Comparison of ENCODE assay signal across 33 cellular contexts in genomic region chr1:115137191-115137590, GRCh38.
"Had no signal": no experiment of that assay in that cellular context is flagged by ENCODE, and none has a peak within 500 bp of the region (broad histone marks: within the 10 kb centered on the region; RNA-seq: fewer than 3 reads in every experiment).

No MANE protein-coding gene starts in this region.

- H3K36me3 Mint-ChIP-seq: activated naive CD8-positive, alpha-beta T cell treated with anti-CD3 and anti-CD28 coated beads for 36 hours had no signal

- H3K4me1 ChIP-seq: Peyer's patch had no signal

- H3K36me3 ChIP-seq: brain microvascular endothelial cell, cardiac muscle cell, MG63, Peyer's patch, WERI-Rb-1 had no signal

- H3K4me1 Mint-ChIP-seq: activated T-helper 17 cell treated with anti-CD3 and anti-CD28 coated beads, Interleukin-2, amount 50 U/mL, for 72 hours had no signal

- H3K4me3 Mint-ChIP-seq: activated CD4-positive, alpha-beta T cell treated with anti-CD3 and anti-CD28 coated beads, Interleukin-2, amount 10 ng/mL, durations not matched to agents 24 days and 14 days; activated CD8-positive, alpha-beta T cell treated with anti-CD3 and anti-CD28 coated beads for 36 hours; activated naive CD8-positive, alpha-beta T cell treated with anti-CD3 and anti-CD28 coated beads for 36 hours; activated T-cell treated with anti-CD3 and anti-CD28 coated beads, Interleukin-2, amount 50 U/mL, for 72 hours; activated T-helper 17 cell treated with anti-CD3 and anti-CD28 coated beads, Interleukin-2, amount 50 U/mL, for 72 hours; central memory CD8-positive, alpha-beta T cell had no signal

- DNase-seq: activated CD4-positive, alpha-beta T cell treated with anti-CD3 and anti-CD28 coated beads, Interleukin-2, amount 10 ng/mL, durations not matched to agents 24 days and 14 days; activated CD4-positive, alpha-beta T cell treated with anti-CD3 and anti-CD28 coated beads, Interleukin-2, amount 50 U/mL, for 4 hours; activated CD4-positive, CD25-positive, alpha-beta regulatory T cell; activated CD8-positive, alpha-beta T cell treated with anti-CD3 and anti-CD28 coated beads for 36 hours; activated effector memory CD4-positive, alpha-beta T cell treated with anti-CD3 and anti-CD28 coated beads, Interleukin-2, amount 50 U/mL, for 16 hours; activated naive CD4-positive, alpha-beta T cell; activated naive CD4-positive, alpha-beta T cell treated with anti-CD3 and anti-CD28 coated beads, Interleukin-2, amount 50 U/mL, for 16 hours; activated naive CD8-positive, alpha-beta T cell treated with anti-CD3 and anti-CD28 coated beads for 36 hours; activated T-cell treated with anti-CD3 and anti-CD28 coated beads, Interleukin-2, amount 50 U/mL, for 1 hour; activated T-cell treated with anti-CD3 and anti-CD28 coated beads, Interleukin-2, amount 50 U/mL, for 72 hours; amniotic stem cell; brain microvascular endothelial cell; Kasumi-1; KG1; MG63; NCI-H1048; NCI-H1105 treated with DMSO at 0.1 percent for 48 hours; NCI-H1436; NCI-H1694; NCI-H1930; NCI-H2081 treated with DMSO at 0.1 percent for 48 hours; NCI-H226; NCI-H524 treated with DMSO at 0.1 percent for 48 hours; Peyer's patch; RPMI8226; SIG-M5; T1000; WERI-Rb-1 had no signal

- H3K9me3 Mint-ChIP-seq: activated CD4-positive, alpha-beta T cell treated with anti-CD3 and anti-CD28 coated beads, Interleukin-2, amount 10 ng/mL, durations not matched to agents 24 days and 14 days; activated CD8-positive, alpha-beta T cell treated with anti-CD3 and anti-CD28 coated beads for 36 hours; activated naive CD8-positive, alpha-beta T cell treated with anti-CD3 and anti-CD28 coated beads for 36 hours; activated T-cell treated with anti-CD3 and anti-CD28 coated beads, Interleukin-2, amount 50 U/mL, for 72 hours; activated T-helper 17 cell treated with anti-CD3 and anti-CD28 coated beads, Interleukin-2, amount 50 U/mL, for 72 hours; central memory CD8-positive, alpha-beta T cell had no signal

- H3K9me3 ChIP-seq: MG63, Peyer's patch had no signal

- ATAC-seq: activated CD8-positive, alpha-beta T cell treated with anti-CD3 and anti-CD28 coated beads for 36 hours; activated T-cell treated with anti-CD3 and anti-CD28 coated beads, Interleukin-2, amount 50 U/mL, for 72 hours; activated T-helper 17 cell treated with anti-CD3 and anti-CD28 coated beads, Interleukin-2, amount 50 U/mL, for 72 hours; Right ventricle myocardium inferior had no signal

- H3K27me3 ChIP-seq: brain microvascular endothelial cell, cardiac muscle cell, MG63, Peyer's patch had no signal

- H3K4me3 ChIP-seq: cardiac muscle cell, MG63, Peyer's patch, SK-N-MC had no signal

- H3K27ac ChIP-seq: brain microvascular endothelial cell, cardiac muscle cell, Peyer's patch, SK-N-MC, WERI-Rb-1 had no signal

- H3K27ac Mint-ChIP-seq: activated CD4-positive, alpha-beta T cell treated with anti-CD3 and anti-CD28 coated beads, Interleukin-2, amount 10 ng/mL, durations not matched to agents 24 days and 14 days; activated CD8-positive, alpha-beta T cell treated with anti-CD3 and anti-CD28 coated beads for 36 hours; activated naive CD8-positive, alpha-beta T cell treated with anti-CD3 and anti-CD28 coated beads for 36 hours; activated T-cell treated with anti-CD3 and anti-CD28 coated beads, Interleukin-2, amount 50 U/mL, for 72 hours; activated T-helper 17 cell treated with anti-CD3 and anti-CD28 coated beads, Interleukin-2, amount 50 U/mL, for 72 hours had no signal
